ENCODE assay signal across 2 cellular contexts in genomic region chr6:4819706-4820283, GRCh38.
TF ChIP-seq lines count a peak whose summit lies in the region.

No MANE protein-coding gene starts in this region.

TF ChIP-seq in SK-N-SH treated with all-trans-retinoic acid at 6 μM for 48 hours, 23 proteins besides CTCF, POLR2A, EP300 and RAD21:
- no peak for TF ChIP-seq ZNF565 (CRISPR knock-in tag; conservative IDR thresholded peaks at IDR 0.05; ENCODE audit: low read depth)
- no peak for TF ChIP-seq ESRRG (CRISPR knock-in tag; IDR thresholded peaks at IDR 0.05)
- no peak for TF ChIP-seq ZNF8 (CRISPR knock-in tag; IDR thresholded peaks at IDR 0.05)
- no peak for TF ChIP-seq BACH2 (CRISPR knock-in tag; IDR thresholded peaks at IDR 0.05; ENCODE audit: borderline replicate concordance)
- TF ChIP-seq ARNTL (CRISPR knock-in tag; IDR thresholded peaks at IDR 0.05; ENCODE audit: borderline replicate concordance, low read depth): no peak
- no peak for TF ChIP-seq GLIS3 (CRISPR knock-in tag; IDR thresholded peaks at IDR 0.05)
- no peak for TF ChIP-seq ZFP30 (CRISPR knock-in tag; IDR thresholded peaks at IDR 0.05)
- no peak for TF ChIP-seq PATZ1 (CRISPR knock-in tag; IDR thresholded peaks at IDR 0.05; ENCODE audit: borderline replicate concordance)
- TF ChIP-seq ISL1 (CRISPR knock-in tag; IDR thresholded peaks at IDR 0.05): no peak
- no peak for TF ChIP-seq ZNF70 (CRISPR knock-in tag; IDR thresholded peaks at IDR 0.05)
- TF ChIP-seq PPARA (CRISPR knock-in tag; IDR thresholded peaks at IDR 0.05; ENCODE audit: borderline replicate concordance): no peak
- no peak for TF ChIP-seq CSRNP3 (CRISPR knock-in tag; IDR thresholded peaks at IDR 0.05)
- TF ChIP-seq CSDC2 (CRISPR knock-in tag; IDR thresholded peaks at IDR 0.05): no peak
- no peak for TF ChIP-seq TOX (CRISPR knock-in tag; IDR thresholded peaks at IDR 0.05; ENCODE audit: borderline replicate concordance)

TF ChIP-seq in SK-N-SH, 30 proteins besides CTCF, POLR2A, EP300 and RAD21:
- TF ChIP-seq FOXM1 (IDR thresholded peaks at IDR 0.05; ENCODE audit: low read depth): no peak
- TF ChIP-seq CHD2 (IDR thresholded peaks at IDR 0.05; ENCODE audit: low read length, partially characterized antibody): no peak
- no peak for TF ChIP-seq NFIC (IDR thresholded peaks at IDR 0.05; ENCODE audit: borderline replicate concordance)
- no peak for TF ChIP-seq ZBTB33 (IDR thresholded peaks at IDR 0.05; ENCODE audit: borderline replicate concordance, low read depth)
- no peak for TF ChIP-seq RFX5 (IDR thresholded peaks at IDR 0.05; ENCODE audit: low read length)
- no peak for TF ChIP-seq YY1 (IDR thresholded peaks at IDR 0.05; ENCODE audit: low read depth)
- TF ChIP-seq TEAD4 (IDR thresholded peaks at IDR 0.05; ENCODE audit: borderline replicate concordance, insufficient read depth): no peak
- TF ChIP-seq USF1 (IDR thresholded peaks at IDR 0.05; ENCODE audit: borderline replicate concordance, low read depth): no peak
- TF ChIP-seq POLR2AphosphoS5 (IDR thresholded peaks at IDR 0.05; ENCODE audit: low read depth, low read length): no peak
- TF ChIP-seq REST (IDR thresholded peaks at IDR 0.05; ENCODE audit: low read depth, low read length): no peak
- TF ChIP-seq IRF3 (IDR thresholded peaks at IDR 0.05; ENCODE audit: low read depth, low read length): no peak
- TF ChIP-seq PBX3 (IDR thresholded peaks at IDR 0.05): no peak
- no peak for TF ChIP-seq TCF12 (IDR thresholded peaks at IDR 0.05)
- TF ChIP-seq MXI1 (IDR thresholded peaks at IDR 0.05; ENCODE audit: low read depth, low read length): no peak
- TF ChIP-seq ELF1 (IDR thresholded peaks at IDR 0.05): no peak
- no peak for TF ChIP-seq MEF2A (IDR thresholded peaks at IDR 0.05; ENCODE audit: borderline replicate concordance, low read depth)
- no peak for TF ChIP-seq RXRA (IDR thresholded peaks at IDR 0.05; ENCODE audit: borderline replicate concordance, low read depth)
TF ChIP-seq in SK-N-SH: peak in this region for 0.
